26 cellular contexts compared by ENCODE assay signal in the genomic region with DNA sequence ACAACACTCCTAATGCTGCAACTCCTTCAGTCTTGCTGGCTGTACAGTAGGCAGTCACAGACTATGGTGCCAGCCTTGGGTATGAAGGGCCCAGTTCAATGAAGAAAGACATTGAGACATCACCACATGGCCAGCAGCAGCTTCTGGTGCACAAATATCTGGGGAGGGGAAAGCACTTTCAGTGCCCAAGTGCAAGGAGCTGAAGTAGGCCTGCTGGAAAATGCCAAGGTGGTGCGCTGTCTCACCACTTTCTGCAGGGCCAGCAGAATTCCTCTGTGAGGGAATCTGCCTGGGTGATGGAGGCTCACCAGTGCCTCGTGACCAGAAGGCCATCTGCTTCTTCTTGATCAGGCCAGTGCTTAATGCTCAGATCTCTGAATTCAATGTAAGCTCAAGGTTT. TPM values are rescaled to one million over a fixed set of nuclear protein-coding genes. Genes with fewer than 3 reads are reported as not detected.
DNase-seq lines count a peak whose midpoint lies in the region; ATAC-seq and TF ChIP-seq lines count a peak whose summit lies in the region.
"Had no signal": no experiment of that assay in that cellular context is flagged by ENCODE, and none has a peak within 500 bp of the region (broad histone marks: within the 10 kb centered on the region; RNA-seq: fewer than 3 reads in every experiment).

No MANE protein-coding gene starts in this region.

- no peak overlapping the region for H3K4me3 ChIP-seq in PC-3 (ENCODE audit: low read length)
- H3K4me3 ChIP-seq in parathyroid adenoma (ENCODE audit: low read depth, low read length): peak overlapping the region; percentile 18
- H3K4me3 ChIP-seq: lower lobe of right lung had no signal

- H3K27ac ChIP-seq in PC-3 (ENCODE audit: low read length) (peak overlapping the region; percentile 59), parathyroid adenoma (peak overlapping the region; percentile 88)
- H3K27ac ChIP-seq: ascending aorta, lower lobe of right lung had no signal

- H3K4me1 Mint-ChIP-seq in Calu3 (ENCODE audit: low read depth, unreplicated experiment): peaks cover 37% of the 10 kb centered on the region

- H3K36me3 ChIP-seq in PC-3 (ENCODE audit: low read depth, low read length): no peaks in the 10 kb centered on the region
- no peaks in the 10 kb centered on the region for H3K36me3 ChIP-seq in parathyroid adenoma (ENCODE audit: control insufficient read depth, insufficient read depth, low read length)
- H3K36me3 ChIP-seq: ascending aorta, lower lobe of right lung had no signal

- no peaks in the 10 kb centered on the region for H3K27me3 Mint-ChIP-seq in Calu3 (ENCODE audit: unreplicated experiment)

- no peak overlapping the region for H3K4me3 Mint-ChIP-seq in Calu3 (ENCODE audit: low read depth, unreplicated experiment)

- no peaks in the 10 kb centered on the region for H3K27me3 ChIP-seq in PC-3 (ENCODE audit: low read length)
- H3K27me3 ChIP-seq in parathyroid adenoma (ENCODE audit: control insufficient read depth, insufficient read depth, low read length): no peaks in the 10 kb centered on the region
- H3K27me3 ChIP-seq: ascending aorta had no signal

- no peak overlapping the region for H2AFZ ChIP-seq in PC-3 (ENCODE audit: low read length)
- peak overlapping the region; percentile 89 for H2AFZ ChIP-seq in parathyroid adenoma

- POLR2A ChIA-PET in PC-3 (lab: Charles Lee; ENCODE audit: unreplicated experiment): no interaction called here

- ATAC-seq in PC-3: no peak
- ATAC-seq in esophagus mucosa: peak; percentile 36
- ATAC-seq: activated T-cell treated with anti-CD3 and anti-CD28 coated beads, Interleukin-2, amount 50 U/mL, for 72 hours had no signal

- H3K79me2 ChIP-seq in PC-3 (ENCODE audit: low read length) (no peaks in the 10 kb centered on the region), parathyroid adenoma (no peaks in the 10 kb centered on the region)

- H3K4me1 ChIP-seq in PC-3 (ENCODE audit: insufficient read depth, low read length) (peaks cover 40% of the 10 kb centered on the region), parathyroid adenoma (peaks cover 7% of the 10 kb centered on the region)

- no peaks in the 10 kb centered on the region for H4K20me1 ChIP-seq in PC-3 (ENCODE audit: low read length)

- BruUV-seq in Calu3 (replicated peaks; lab: Mats Ljungman, UMichigan): no TSS peak
- no TSS peak for BruUV-seq in PC-3 (replicated peaks; lab: Mats Ljungman, UMichigan)

- DNase-seq in Calu3: no peak
- DNase-seq in PC-3: no peak
- DNase-seq in NCI-H510A (lab: John Stamatoyannopoulos, UW): no peak
- DNase-seq in amygdala (lab: John Stamatoyannopoulos, UW): no peak
- DNase-seq in NCI-H2171 (lab: John Stamatoyannopoulos, UW): no peak
- DNase-seq: activated CD4-positive, alpha-beta T cell treated with anti-CD3 and anti-CD28 coated beads for 1 hour; activated naive CD4-positive, alpha-beta T cell treated with anti-CD3 and anti-CD28 coated beads for 36 hours; activated T-cell treated with anti-CD3 and anti-CD28 coated beads, Interleukin-2, amount 50 U/mL, for 72 hours; cerebellar nuclear complex; effector CD4-positive, alpha-beta T cell; erythroblast; foreskin melanocyte; KG1; kidney; lower lobe of right lung; NCI-H1694 treated with DMSO at 0.1 percent for 48 hours; occipital lobe; right cardiac atrium; Right ventricle myocardium superior; stimulated activated CD4-positive, alpha-beta T cell treated with anti-CD3 and anti-CD28 coated beads, Interleukin-12 subunit alpha, Interleukin-12 subunit beta, amount 100 ng/mL, for 4 hours; stimulated activated CD4-positive, alpha-beta T cell treated with anti-CD3 and anti-CD28 coated beads, Interleukin-4, amount 100 ng/mL, for 4 hours; T1000 had no signal

- peaks cover 18% of the 10 kb centered on the region for H3K36me3 Mint-ChIP-seq in Calu3 (ENCODE audit: insufficient read depth, unreplicated experiment)

- H3F3A ChIP-seq in PC-3 (ENCODE audit: low read length, unreplicated experiment): no peaks in the 10 kb centered on the region

- CTCF ChIA-PET in Calu3 (lab: Charles Lee) (interaction anchor here (0.6 to 1.0 kb wide), 4 partner anchors 14 to 257 kb away, joined by 3 to 5 read pairs (median 4); no protein-coding TSS in a partner anchor), PC-3 (lab: Charles Lee) (interaction anchor here (1.1 kb wide), 1 partner anchor 27 kb away, joined by 3 read pairs; no protein-coding TSS in a partner anchor)

- no peaks in the 10 kb centered on the region for H3K9me3 Mint-ChIP-seq in Calu3 (ENCODE audit: low read depth, unreplicated experiment)
- H3K9me3 Mint-ChIP-seq: activated naive CD4-positive, alpha-beta T cell treated with anti-CD3 and anti-CD28 coated beads for 36 hours; activated T-cell treated with anti-CD3 and anti-CD28 coated beads, Interleukin-2, amount 50 U/mL, for 72 hours had no signal

- TF ChIP-seq CTCF in Calu3 (IDR thresholded peaks at IDR 0.05; ENCODE audit: unreplicated experiment): no peak
- TF ChIP-seq CTCF in PC-3 (conservative IDR thresholded peaks at IDR 0.05; ENCODE audit: low read depth, low read length): no peak
- no peak for TF ChIP-seq CTCF in parathyroid adenoma (IDR thresholded peaks at IDR 0.05)

- H3K9me2 ChIP-seq in PC-3 (replicated peaks; ENCODE audit: low read length): no peaks in the 10 kb centered on the region

- no peaks in the 10 kb centered on the region for H3K9me3 ChIP-seq in PC-3 (ENCODE audit: low read length)
- no peaks in the 10 kb centered on the region for H3K9me3 ChIP-seq in parathyroid adenoma (ENCODE audit: control insufficient read depth, low read length)
- H3K9me3 ChIP-seq: ascending aorta, lower lobe of right lung had no signal

- peak overlapping the region; percentile 22 for H3K27ac Mint-ChIP-seq in Calu3 (ENCODE audit: unreplicated experiment)
- H3K27ac Mint-ChIP-seq: activated naive CD4-positive, alpha-beta T cell treated with anti-CD3 and anti-CD28 coated beads for 36 hours; activated T-cell treated with anti-CD3 and anti-CD28 coated beads, Interleukin-2, amount 50 U/mL, for 72 hours had no signal

- peak overlapping the region; percentile 2; the same call in 1 of the 2 replicates for H3K9ac ChIP-seq in PC-3 (ENCODE audit: low read length)
- H3K9ac ChIP-seq in parathyroid adenoma: no peak overlapping the region

- intact Hi-C loops in Calu3 (cut with micrococcal nuclease; ENCODE audit: unreplicated experiment) (no loop called here), PC-3 (cut with micrococcal nuclease) (loop anchor here (5.0 kb wide), 1 partner anchor 81 kb away; a partner anchor contains a TSS)

- H3K4me2 ChIP-seq in PC-3 (ENCODE audit: low read length) (peak overlapping the region; percentile 99; the same call in 1 of the 2 replicates), parathyroid adenoma (ENCODE audit: low read length) (no peak overlapping the region)

RNA-seq across cellular contexts. Expression of a gene that starts 1.8 kb away (rescaled TPM):
- total RNA-seq in Calu3 (2022) (1.9 and 2.1 TPM in 2 replicates), PC-3 (2014; rRNA removed) (1.8 and 2.9 TPM in 2 replicates), esophagus mucosa (0.32 TPM)
- total RNA-seq: activated naive CD4-positive, alpha-beta T cell treated with anti-CD3 and anti-CD28 coated beads for 36 hours; activated T-cell treated with anti-CD3 and anti-CD28 coated beads, Interleukin-2, amount 50 U/mL, for 72 hours had no signal

RNA-seq across cellular contexts. Expression of a gene that starts 13.3 kb away (rescaled TPM):
- total RNA-seq in Calu3 (2022) (not detected in 2 replicates), PC-3 (2014; rRNA removed) (not detected in 2 replicates), esophagus mucosa (not detected)
- total RNA-seq: activated naive CD4-positive, alpha-beta T cell treated with anti-CD3 and anti-CD28 coated beads for 36 hours; activated T-cell treated with anti-CD3 and anti-CD28 coated beads, Interleukin-2, amount 50 U/mL, for 72 hours; ascending aorta; kidney; right cardiac atrium; Right ventricle myocardium superior; urinary bladder had no signal

RNA-seq across cellular contexts. Expression of a gene that starts 45.7 kb away (rescaled TPM):
- total RNA-seq in Calu3 (2022): 0.07 and 0.10 TPM in 2 replicates
- total RNA-seq in PC-3 (2014; rRNA removed): 0.07 TPM in 1 of 2 replicates, not detected in the other
- total RNA-seq in esophagus mucosa: 0.08 TPM
- total RNA-seq: activated naive CD4-positive, alpha-beta T cell treated with anti-CD3 and anti-CD28 coated beads for 36 hours; activated T-cell treated with anti-CD3 and anti-CD28 coated beads, Interleukin-2, amount 50 U/mL, for 72 hours had no signal

RNA-seq across cellular contexts. Expression of a gene that starts 59.8 kb away (rescaled TPM):
- total RNA-seq in Calu3 (2022) (not detected in 2 replicates), PC-3 (2014; rRNA removed) (not detected in 2 replicates), esophagus mucosa (not detected)
- total RNA-seq: activated naive CD4-positive, alpha-beta T cell treated with anti-CD3 and anti-CD28 coated beads for 36 hours; activated T-cell treated with anti-CD3 and anti-CD28 coated beads, Interleukin-2, amount 50 U/mL, for 72 hours; ascending aorta; occipital lobe; right cardiac atrium; Right ventricle myocardium superior; urinary bladder had no signal
